ENCODE assay signal across 13 cellular contexts in the genomic region with DNA sequence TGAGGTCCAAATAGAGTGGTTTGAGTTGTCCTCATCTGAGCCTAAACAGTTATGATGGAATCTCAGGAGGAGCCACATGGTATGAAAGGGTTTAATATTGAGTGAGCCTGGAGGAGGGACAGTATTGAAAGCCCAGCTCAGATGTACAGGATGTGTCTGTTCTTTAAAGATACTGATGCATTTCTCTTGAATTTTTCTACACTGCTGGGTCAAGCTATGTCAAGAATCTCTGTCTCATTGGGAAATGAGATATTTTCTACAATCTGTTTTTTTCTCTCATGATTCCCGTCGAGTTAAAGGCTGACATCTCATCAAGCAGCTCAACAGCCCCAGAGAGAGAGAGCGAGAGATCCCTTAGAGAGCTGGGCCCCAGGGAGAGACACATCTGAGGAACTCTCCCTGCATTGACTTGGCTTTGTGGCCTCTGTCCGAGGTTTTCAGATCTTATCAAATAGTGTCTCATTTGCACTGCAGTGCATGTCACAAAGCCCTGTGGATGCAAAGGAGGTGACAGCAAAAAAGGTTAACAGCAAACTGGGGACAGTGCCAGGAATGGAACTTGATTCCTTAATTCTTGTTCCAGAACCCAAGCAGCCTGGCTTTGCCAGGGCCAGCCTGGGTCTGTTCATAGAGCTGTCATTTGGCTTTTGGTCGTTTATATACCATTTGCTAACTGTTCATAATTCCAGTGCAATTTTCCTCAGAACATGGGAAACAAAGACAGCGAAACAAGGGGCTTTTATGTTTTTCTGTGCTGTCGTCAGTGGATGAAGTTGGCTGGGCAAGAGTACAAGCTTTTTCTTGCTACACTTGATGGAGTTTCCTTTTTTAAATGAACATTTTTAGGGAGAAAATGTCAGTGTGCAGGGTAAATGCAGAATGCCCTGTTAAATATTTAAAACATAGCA. TPM values are rescaled to one million over a fixed set of nuclear protein-coding genes. Genes with fewer than 3 reads are reported as not detected.
DNase-seq lines count a peak whose midpoint lies in the region; ATAC-seq, FAIRE-seq and TF ChIP-seq lines count a peak whose summit lies in the region.
"Had no signal": no experiment of that assay in that cellular context is flagged by ENCODE, and none has a peak within 500 bp of the region (broad histone marks: within the 10 kb centered on the region; RNA-seq: fewer than 3 reads in every experiment).

No MANE protein-coding gene starts in this region.

- H2BK120ac ChIP-seq in mesenchymal stem cell (ENCODE audit: low read depth, low read length), result peak overlapping the region; percentile 6

- no peaks in the 10 kb centered on the region for H3K27me3 ChIP-seq in astrocyte (ENCODE audit: insufficient read depth, low read length)
- H3K27me3 ChIP-seq in mesenchymal stem cell (ENCODE audit: control insufficient read depth in 1 of 2, insufficient read depth in 1 of 2, low read length in 2 of 2), result no peaks in the 10 kb centered on the region

- peak overlapping the region; percentile 20 for H3K27ac Mint-ChIP-seq in activated naive CD4-positive, alpha-beta T cell treated with anti-CD3 and anti-CD28 coated beads, Interleukin-2, amount 50 U/mL, for 24 hours
- H3K27ac Mint-ChIP-seq in astrocyte (ENCODE audit: unreplicated experiment), result peak overlapping the region; percentile 73

- TF ChIP-seq CTCF in astrocyte (IDR thresholded peaks at IDR 0.05; ENCODE audit: insufficient read depth, low read depth, low read length), result no peak

- H3K36me3 Mint-ChIP-seq in activated naive CD4-positive, alpha-beta T cell treated with anti-CD3 and anti-CD28 coated beads, Interleukin-2, amount 50 U/mL, for 24 hours, result no peaks in the 10 kb centered on the region
- no peaks in the 10 kb centered on the region for H3K36me3 Mint-ChIP-seq in astrocyte (ENCODE audit: low read depth, unreplicated experiment)

- H3K4ac ChIP-seq in mesenchymal stem cell (ENCODE audit: low read depth in 1 of 2, low read length in 2 of 2), result peak overlapping the region in 1 of 2 experiments; percentile 85

- no peaks in the 10 kb centered on the region for H3K9me3 Mint-ChIP-seq in activated naive CD4-positive, alpha-beta T cell treated with anti-CD3 and anti-CD28 coated beads, Interleukin-2, amount 50 U/mL, for 24 hours
- H3K9me3 Mint-ChIP-seq in astrocyte (ENCODE audit: unreplicated experiment), result no peaks in the 10 kb centered on the region

- H3K79me1 ChIP-seq in mesenchymal stem cell (replicated peaks; ENCODE audit: low read length, poor library complexity, severe bottlenecking), result no peaks in the 10 kb centered on the region

- peak overlapping the region; percentile 52 to 54 for H3K18ac ChIP-seq in mesenchymal stem cell (ENCODE audit: low read depth in 1 of 2, low read length in 2 of 2)

- peak overlapping the region in 1 of 2 experiments; percentile 35 for H3K14ac ChIP-seq in mesenchymal stem cell (ENCODE audit: low read length in 2 of 2)

- H3K36me3 ChIP-seq in astrocyte (ENCODE audit: insufficient read depth, low read length), result no peaks in the 10 kb centered on the region
- no peaks in the 10 kb centered on the region for H3K36me3 ChIP-seq in mesenchymal stem cell (ENCODE audit: control insufficient read depth in 1 of 2, insufficient read depth in 2 of 2, low read depth in 1 of 2, low read length in 2 of 2)

- no peaks in the 10 kb centered on the region for H3K27me3 Mint-ChIP-seq in activated naive CD4-positive, alpha-beta T cell treated with anti-CD3 and anti-CD28 coated beads, Interleukin-2, amount 50 U/mL, for 24 hours
- H3K27me3 Mint-ChIP-seq in astrocyte (ENCODE audit: low read depth, unreplicated experiment), result no peaks in the 10 kb centered on the region

- H2AFZ ChIP-seq in astrocyte (ENCODE audit: low read depth, low read length) (no peak overlapping the region), mesenchymal stem cell (ENCODE audit: low read depth, low read length) (no peak overlapping the region)

- no peak overlapping the region for H3K4me3 ChIP-seq in astrocyte (ENCODE audit: insufficient read depth, low read depth, low read length)
- no peak overlapping the region for H3K4me3 ChIP-seq in mesenchymal stem cell (ENCODE audit: insufficient read depth in 1 of 2, low read depth in 1 of 2, low read length in 2 of 2)
- H3K4me3 ChIP-seq: A549 had no signal

- no peak for FAIRE-seq in astrocyte (lab: Jason Lieb, UNC)
- FAIRE-seq: A549 had no signal

- H3K4me3 Mint-ChIP-seq in activated naive CD4-positive, alpha-beta T cell treated with anti-CD3 and anti-CD28 coated beads, Interleukin-2, amount 50 U/mL, for 24 hours, result no peak overlapping the region
- no peak overlapping the region for H3K4me3 Mint-ChIP-seq in astrocyte (ENCODE audit: unreplicated experiment)

- H2BK15ac ChIP-seq in mesenchymal stem cell (ENCODE audit: low read depth, poor library complexity, severe bottlenecking), result peak overlapping the region; percentile 54

- H3K4me1 ChIP-seq in astrocyte (ENCODE audit: insufficient read depth, low read length), result peaks cover 11% of the 10 kb centered on the region
- H3K4me1 ChIP-seq in mesenchymal stem cell (ENCODE audit: control insufficient read depth, insufficient read depth, low read depth, low read length), result peaks cover 2% of the 10 kb centered on the region

- H3K23ac ChIP-seq in mesenchymal stem cell (ENCODE audit: low read length in 2 of 2), result no peak overlapping the region

- ATAC-seq in left colon, result no peak
- ATAC-seq: A549 had no signal

- peak overlapping the region; percentile 45 to 64 for H2BK12ac ChIP-seq in mesenchymal stem cell (ENCODE audit: low read length in 2 of 2)

- no peaks in the 10 kb centered on the region for H3K79me2 ChIP-seq in astrocyte (ENCODE audit: insufficient read depth, low read length)

- no peak overlapping the region for H3K27ac ChIP-seq in astrocyte (ENCODE audit: low read depth, low read length)
- no peak overlapping the region for H3K27ac ChIP-seq in mesenchymal stem cell (ENCODE audit: low read length, poor library complexity, severe bottlenecking)
- peak overlapping the region; percentile 13 for H3K27ac ChIP-seq in substantia nigra (ENCODE audit: low read depth, low read length, poor library complexity, severe bottlenecking)

- peaks cover 14% of the 10 kb centered on the region for H3K4me1 Mint-ChIP-seq in activated naive CD4-positive, alpha-beta T cell treated with anti-CD3 and anti-CD28 coated beads, Interleukin-2, amount 50 U/mL, for 24 hours
- peaks cover 40% of the 10 kb centered on the region for H3K4me1 Mint-ChIP-seq in astrocyte (ENCODE audit: low read depth, unreplicated experiment)

- no peak overlapping the region for H2AK5ac ChIP-seq in mesenchymal stem cell (ENCODE audit: low read length, severe bottlenecking)

- peak overlapping the region; percentile 65 for H4K8ac ChIP-seq in mesenchymal stem cell (ENCODE audit: low read length)

- no peak overlapping the region for H2BK5ac ChIP-seq in mesenchymal stem cell (ENCODE audit: low read depth, low read length, poor library complexity, severe bottlenecking)

- H4K20me1 ChIP-seq in astrocyte (ENCODE audit: insufficient read depth, low read length), result no peaks in the 10 kb centered on the region

- H3K9me3 ChIP-seq in astrocyte (ENCODE audit: insufficient read depth, low read depth, low read length), result no peaks in the 10 kb centered on the region
- H3K9me3 ChIP-seq in mesenchymal stem cell (ENCODE audit: control insufficient read depth, low read length), result no peaks in the 10 kb centered on the region
- H3K9me3 ChIP-seq: A549 had no signal

- intact Hi-C loops in left colon (cut with DNase I, micrococcal nuclease), result no loop called here

- H4K91ac ChIP-seq in mesenchymal stem cell (ENCODE audit: low read length), result peak overlapping the region; percentile 25

- H3K9ac ChIP-seq in astrocyte (ENCODE audit: low read length) (no peak overlapping the region), mesenchymal stem cell (ENCODE audit: low read length) (no peak overlapping the region)

- H3K4me2 ChIP-seq in astrocyte (ENCODE audit: low read length) (no peak overlapping the region), mesenchymal stem cell (ENCODE audit: low read length, poor library complexity, severe bottlenecking) (no peak overlapping the region)
- H3K4me2 ChIP-seq: A549 had no signal

- WGBS in mesenchymal stem cell, result 66% methylated on average over 7 of the region's 7 CpGs

- no peak for DNase-seq in activated naive CD4-positive, alpha-beta T cell treated with anti-CD3 and anti-CD28 coated beads, Interleukin-2, amount 50 U/mL, for 16 hours
- DNase-seq in astrocyte (ENCODE audit: low read depth), result no peak
- DNase-seq in mesenchymal stem cell, result peak; percentile 18
- peak in 6 of 49 donors; percentile 1 to 19 (median 6) for DNase-seq in substantia nigra (lab: John Stamatoyannopoulos, UW)
- DNase-seq in left colon, result no peak
- DNase-seq in SW 1271 (lab: John Stamatoyannopoulos, UW), result no peak
- no peak for DNase-seq in hepatic stellate cell (ENCODE audit: low spot score)
- DNase-seq: activated gamma-delta T cell treated with Interleukin-2 at 50 U/mL for 16 hours, NCI-H146, NCI-H748 treated with DMSO at 0.1 percent for 48 hours had no signal

RNA-seq across cellular contexts. Expression of gene ACTBL2, which starts 19.1 kb away (rescaled TPM):
- 11.6 and 11.8 TPM in 2 replicates for total RNA-seq in astrocyte
- 0.23 TPM for polyA plus RNA-seq in mesenchymal stem cell (2013, experiment 1 of 2)
- polyA plus RNA-seq in mesenchymal stem cell (2013, experiment 2 of 2), result 0.16 TPM
- total RNA-seq in left colon, result not detected
- total RNA-seq: activated CD8-positive, alpha-beta memory T cell treated with anti-CD3 and anti-CD28 coated beads for 36 hours had no signal

Comparison
In these comparisons a context has a peak if more than half of its experiments do, and no peak if none do; other contexts are left out.
1. RNA of gene ACTBL2, which starts 19.1 kb away (total RNA-seq): 11.6 to 11.8 TPM in astrocyte; not detected in left colon; every median in the first group is over 10 times any median in the second.